20 cellular contexts compared by ENCODE assay signal in the genomic region with DNA sequence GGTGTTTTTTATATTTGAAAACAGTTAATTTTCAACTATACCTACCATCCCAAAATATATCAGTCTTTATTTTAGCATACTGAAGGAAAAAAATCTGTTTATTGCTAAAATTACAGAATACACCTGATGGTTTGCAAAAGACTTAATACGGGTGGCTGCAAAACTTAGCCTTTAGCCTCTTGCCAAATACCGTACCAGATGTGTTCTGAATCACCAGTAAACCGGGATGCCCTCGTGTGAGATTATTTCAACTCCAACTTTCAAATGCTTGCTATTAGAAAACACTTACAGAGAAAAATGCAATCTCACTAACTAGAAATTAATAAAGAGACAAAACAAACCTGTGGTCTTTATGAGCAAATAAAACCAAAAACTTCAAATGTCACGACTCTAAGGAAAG. TPM values are rescaled to one million over a fixed set of nuclear protein-coding genes. Genes with fewer than 3 reads are reported as not detected.
DNase-seq lines count a peak whose midpoint lies in the region; ATAC-seq, FAIRE-seq and TF ChIP-seq lines count a peak whose summit lies in the region.
"Had no signal": no experiment of that assay in that cellular context is flagged by ENCODE, and none has a peak within 500 bp of the region (broad histone marks: within the 10 kb centered on the region; RNA-seq: fewer than 3 reads in every experiment).

No MANE protein-coding gene starts in this region.

- ATAC-seq in GM18909 (IDR thresholded peaks at IDR 0.05; ENCODE audit: poor library complexity, unreplicated experiment) (no peak), HG03039 (IDR thresholded peaks at IDR 0.05; ENCODE audit: unreplicated experiment) (no peak)
- ATAC-seq: CD8-positive, alpha-beta T cell; K562; Panc1 had no signal

- no peak overlapping the region for H3K9ac ChIP-seq in adipocyte (ENCODE audit: low read length)

- peaks cover 49% of the 10 kb centered on the region for H3K4me1 ChIP-seq in adipocyte (ENCODE audit: control insufficient read depth, insufficient read depth, low read length)
- H3K4me1 ChIP-seq: SJCRH30 had no signal

- H3K36me3 ChIP-seq in adipocyte (ENCODE audit: control insufficient read depth, insufficient read depth, low read length, severe bottlenecking): peaks cover 29% of the 10 kb centered on the region

- H3K4me3 ChIP-seq in adipocyte (ENCODE audit: low read length): no peak overlapping the region
- H3K4me3 ChIP-seq: K562, SJCRH30 had no signal

- no peak for TF ChIP-seq POLR2A in GM12892 (IDR thresholded peaks at IDR 0.05; ENCODE audit: low read depth, low read length)

- FAIRE-seq in GM12892 (lab: Jason Lieb, UNC): no peak
- FAIRE-seq: G401.6, K562 had no signal

- DNase-seq in EH (ENCODE audit: low read depth) (peak; percentile 30), adipocyte (ENCODE audit: low read depth) (peak; percentile 18), fibroblast of the conjunctiva (ENCODE audit: low read depth) (peak; percentile 10), NOMO-1 treated with dmso at 0.1 percent for 144 hours (lab: John Stamatoyannopoulos, UW; ENCODE audit: unreplicated experiment) (no peak), GM12892 (ENCODE audit: insufficient read length) (no peak)
- DNase-seq: AML-193; C1 segment of cervical spinal cord; CD8-positive, alpha-beta T cell; NCI-H1092 treated with DMSO at 0.1 percent for 48 hours; NCI-H1436 treated with DMSO at 0.1 percent for 48 hours; NCI-H2029; NCI-H2227 treated with DMSO at 0.1 percent for 48 hours; NCI-H510A; NCI-H748 treated with DMSO at 0.1 percent for 48 hours; SJCRH30 had no signal

- H3K9me3 ChIP-seq in adipocyte (ENCODE audit: control insufficient read depth, low read length): no peaks in the 10 kb centered on the region
- H3K9me3 ChIP-seq: SJCRH30 had no signal

- H3K27me3 ChIP-seq in adipocyte (replicated peaks; ENCODE audit: control insufficient read depth, insufficient read depth, low read length): no peaks in the 10 kb centered on the region
- H3K27me3 ChIP-seq: SJCRH30 had no signal

RNA-seq across cellular contexts. Expression of a gene that starts 36.0 kb away (rescaled TPM):
- 16.6 TPM for polyA plus RNA-seq in GM12892 (2012; ENCODE audit: missing spikeins)

Comparison
In these comparisons a context has a peak if more than half of its experiments do, and no peak if none do; other contexts are left out.
1. DNase-seq: peak in EH (single experiment), adipocyte (single experiment) and fibroblast of the conjunctiva (single experiment); none in NOMO-1 treated with dmso at 0.1 percent for 144 hours (single experiment) and GM12892 (single experiment).